Comparison of ENCODE assay signal across 21 cellular contexts in the genomic region with DNA sequence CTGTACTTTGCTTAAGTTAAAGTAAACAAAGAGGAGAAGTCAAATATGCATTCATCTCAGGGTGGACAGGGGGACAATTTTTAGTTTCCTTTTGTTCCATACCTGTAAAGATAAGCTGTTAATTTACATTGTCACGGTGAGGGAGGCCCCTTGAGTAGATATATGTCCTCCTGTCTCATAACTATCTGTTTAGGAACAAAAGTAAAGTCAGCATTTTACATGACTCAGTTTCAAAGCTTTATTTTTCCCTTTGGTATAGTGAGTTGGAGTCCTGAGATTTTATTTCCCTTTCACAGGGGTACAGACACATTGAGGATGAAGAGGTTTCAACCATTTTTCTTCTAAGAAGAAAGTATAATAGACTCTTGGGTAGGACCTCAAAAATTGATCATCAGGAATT. TPM values are rescaled to one million over a fixed set of nuclear protein-coding genes. Genes with fewer than 3 reads are reported as not detected.
DNase-seq lines count a peak whose midpoint lies in the region; ATAC-seq and TF ChIP-seq lines count a peak whose summit lies in the region.
"Had no signal": no experiment of that assay in that cellular context is flagged by ENCODE, and none has a peak within 500 bp of the region (broad histone marks: within the 10 kb centered on the region; RNA-seq: fewer than 3 reads in every experiment).

No MANE protein-coding gene starts in this region.

- no peak overlapping the region for H3K4me3 ChIP-seq in mucosa of descending colon
- H3K4me3 ChIP-seq: heart right ventricle, lower lobe of right lung, sigmoid colon had no signal

- H3K4me1 ChIP-seq in mucosa of descending colon (ENCODE audit: low read depth): no peaks in the 10 kb centered on the region
- H3K4me1 ChIP-seq: parathyroid adenoma, sigmoid colon had no signal

- no peak for DNase-seq in activated T-cell treated with anti-CD3 and anti-CD28 coated beads, Interleukin-2, amount 50 U/mL, for 72 hours
- no peak for DNase-seq in activated T-cell treated with anti-CD3 and anti-CD28 coated beads, Interleukin-2, amount 50 U/mL, for 1 hour
- no peak for DNase-seq in HFFc6
- no peak for DNase-seq in activated naive CD8-positive, alpha-beta T cell treated with anti-CD3 and anti-CD28 coated beads, Interleukin-2, amount 10 ng/mL, durations not matched to agents 7 days and 5 days
- DNase-seq in natural killer cell: no peak
- DNase-seq in NCI-H82 treated with DMSO at 0.1 percent for 48 hours (lab: John Stamatoyannopoulos, UW; ENCODE audit: unreplicated experiment): no peak
- no peak for DNase-seq in mucosa of descending colon
- DNase-seq: activated T-cell treated with anti-CD3 and anti-CD28 coated beads for 4 hours; amniotic stem cell; central memory CD4-positive, alpha-beta T cell; COR-L47; H9; heart right ventricle; lower lobe of right lung; NCI-H2029 treated with DMSO at 0.1 percent for 48 hours; NCI-H510A; sigmoid colon; stimulated activated CD4-positive, alpha-beta T cell treated with anti-CD3 and anti-CD28 coated beads, Interleukin-1b, Interleukin-23, amount 100 ng/mL, for 48 hours had no signal

- ATAC-seq in activated T-cell treated with anti-CD3 and anti-CD28 coated beads, Interleukin-2, amount 50 U/mL, for 72 hours (replicated peaks in 1 of 2): no peak
- no peak for ATAC-seq in activated naive CD8-positive, alpha-beta T cell treated with anti-CD3 and anti-CD28 coated beads, Interleukin-2, amount 10 ng/mL, durations not matched to agents 7 days and 5 days (ENCODE audit: low read depth)
- no peak for ATAC-seq in natural killer cell
- no peak for ATAC-seq in GM19035 (IDR thresholded peaks at IDR 0.05; ENCODE audit: unreplicated experiment)
- ATAC-seq in mucosa of descending colon: no peak

- intact Hi-C loops in natural killer cell (cut with micrococcal nuclease): loop anchor here (2.0 kb wide), 1 partner anchor 22 kb away; no protein-coding TSS in a partner anchor
- intact Hi-C loops in mucosa of descending colon (cut with DNase I, micrococcal nuclease): no loop called here

- no peaks in the 10 kb centered on the region for H3K36me3 ChIP-seq in mucosa of descending colon (ENCODE audit: low read depth)
- H3K36me3 ChIP-seq: heart right ventricle, lower lobe of right lung, sigmoid colon had no signal

- POLR2A ChIA-PET in activated naive CD8-positive, alpha-beta T cell treated with anti-CD3 and anti-CD28 coated beads, Interleukin-2, amount 10 ng/mL, durations not matched to agents 7 days and 5 days (lab: Charles Lee): no interaction called here

- H3K9me3 Mint-ChIP-seq in activated T-cell treated with anti-CD3 and anti-CD28 coated beads, Interleukin-2, amount 50 U/mL, for 72 hours: peaks cover 24 to 25% of the 10 kb centered on the region in 2 donors
- H3K9me3 Mint-ChIP-seq in HFFc6: peaks cover 22% of the 10 kb centered on the region
- peaks cover 29% of the 10 kb centered on the region for H3K9me3 Mint-ChIP-seq in activated naive CD8-positive, alpha-beta T cell treated with anti-CD3 and anti-CD28 coated beads, Interleukin-2, amount 10 ng/mL, durations not matched to agents 7 days and 5 days
- H3K9me3 Mint-ChIP-seq in natural killer cell: peaks cover 11 to 12% of the 10 kb centered on the region in 2 donors

- no peaks in the 10 kb centered on the region for H3K27me3 Mint-ChIP-seq in activated T-cell treated with anti-CD3 and anti-CD28 coated beads, Interleukin-2, amount 50 U/mL, for 72 hours (ENCODE audit: low read depth)
- peaks cover 1% of the 10 kb centered on the region for H3K27me3 Mint-ChIP-seq in HFFc6 (ENCODE audit: insufficient read depth)
- H3K27me3 Mint-ChIP-seq in activated naive CD8-positive, alpha-beta T cell treated with anti-CD3 and anti-CD28 coated beads, Interleukin-2, amount 10 ng/mL, durations not matched to agents 7 days and 5 days: no peaks in the 10 kb centered on the region
- no peaks in the 10 kb centered on the region for H3K27me3 Mint-ChIP-seq in natural killer cell (ENCODE audit: low read depth in 2 of 2)

- peak overlapping the region in 1 of 2 donors; percentile 46 for H3K4me3 Mint-ChIP-seq in activated T-cell treated with anti-CD3 and anti-CD28 coated beads, Interleukin-2, amount 50 U/mL, for 72 hours
- H3K4me3 Mint-ChIP-seq in HFFc6: no peak overlapping the region
- H3K4me3 Mint-ChIP-seq in activated naive CD8-positive, alpha-beta T cell treated with anti-CD3 and anti-CD28 coated beads, Interleukin-2, amount 10 ng/mL, durations not matched to agents 7 days and 5 days: no peak overlapping the region
- peak overlapping the region; percentile 43 for H3K4me3 Mint-ChIP-seq in natural killer cell
- H3K4me3 Mint-ChIP-seq: H9 had no signal

- peaks cover 14% of the 10 kb centered on the region for H3K9me3 ChIP-seq in mucosa of descending colon

- peaks cover 70% of the 10 kb centered on the region for H3K4me1 Mint-ChIP-seq in activated T-cell treated with anti-CD3 and anti-CD28 coated beads, Interleukin-2, amount 50 U/mL, for 72 hours (ENCODE audit: low read depth)
- H3K4me1 Mint-ChIP-seq in HFFc6 (ENCODE audit: low read depth) (peaks cover 58% of the 10 kb centered on the region), natural killer cell (peaks cover 55 to 60% of the 10 kb centered on the region in 2 donors)
- H3K4me1 Mint-ChIP-seq in activated naive CD8-positive, alpha-beta T cell treated with anti-CD3 and anti-CD28 coated beads, Interleukin-2, amount 10 ng/mL, durations not matched to agents 7 days and 5 days: peaks cover 35% of the 10 kb centered on the region
- H3K4me1 Mint-ChIP-seq: H9 had no signal

- H3K27ac Mint-ChIP-seq in activated T-cell treated with anti-CD3 and anti-CD28 coated beads, Interleukin-2, amount 50 U/mL, for 72 hours: peak overlapping the region; percentile 58
- H3K27ac Mint-ChIP-seq in HFFc6 (peak overlapping the region; percentile 87), natural killer cell (peak overlapping the region; percentile 88 to 96)
- H3K27ac Mint-ChIP-seq in activated naive CD8-positive, alpha-beta T cell treated with anti-CD3 and anti-CD28 coated beads, Interleukin-2, amount 10 ng/mL, durations not matched to agents 7 days and 5 days: peak overlapping the region; percentile 52
- H3K27ac Mint-ChIP-seq: H9 had no signal

- H3K36me3 Mint-ChIP-seq in activated T-cell treated with anti-CD3 and anti-CD28 coated beads, Interleukin-2, amount 50 U/mL, for 72 hours (ENCODE audit: insufficient read depth in 2 of 2): peaks cover 32 to 64% of the 10 kb centered on the region in 2 donors
- H3K36me3 Mint-ChIP-seq in HFFc6 (ENCODE audit: low read depth) (peaks cover 13% of the 10 kb centered on the region), natural killer cell (peaks cover 22% of the 10 kb centered on the region)
- H3K36me3 Mint-ChIP-seq in activated naive CD8-positive, alpha-beta T cell treated with anti-CD3 and anti-CD28 coated beads, Interleukin-2, amount 10 ng/mL, durations not matched to agents 7 days and 5 days: peaks cover 32% of the 10 kb centered on the region

- no peak for TF ChIP-seq CTCF in HFFc6 (IDR thresholded peaks at IDR 0.05)
- TF ChIP-seq CTCF in natural killer cell (IDR thresholded peaks at IDR 0.05): no peak
- TF ChIP-seq CTCF in mucosa of descending colon (IDR thresholded peaks at IDR 0.05): no peak

RNA-seq across cellular contexts. Expression of a gene that starts 50.1 kb away (rescaled TPM):
- 10 to 100 TPM; 86.5 to 95.5 TPM for total RNA-seq in activated T-cell treated with anti-CD3 and anti-CD28 coated beads, Interleukin-2, amount 50 U/mL, for 72 hours
- total RNA-seq in HFFc6 (2021; fragmentation: NEBNext Ultra II Directional; extraction: Animal tissue kit (Norgen Biotek cat#: 25700)): not detected
- 100 to 1,000 TPM; 105 to 112 TPM for total RNA-seq in activated naive CD8-positive, alpha-beta T cell treated with anti-CD3 and anti-CD28 coated beads, Interleukin-2, amount 10 ng/mL, durations not matched to agents 7 days and 5 days
- total RNA-seq in natural killer cell: 10 to 100 TPM; 39.9 to 59.6 (median 53.5) TPM
- 1 to 10 TPM in 2 of 3 donors, under 1 TPM in 1; 0.75 to 2.7 (median 1.7) TPM for total RNA-seq in mucosa of descending colon
- total RNA-seq: fibroblast of lung, H9 had no signal

Comparison
In these comparisons a context has a peak if more than half of its experiments do, and no peak if none do; other contexts are left out.
1. RNA of a gene that starts 50.1 kb away (total RNA-seq): 105 to 112 TPM in activated naive CD8-positive, alpha-beta T cell treated with anti-CD3 and anti-CD28 coated beads, Interleukin-2, amount 10 ng/mL, durations not matched to agents 7 days and 5 days, 86.5 to 95.5 TPM in activated T-cell treated with anti-CD3 and anti-CD28 coated beads, Interleukin-2, amount 50 U/mL, for 72 hours and 39.9 to 59.6 TPM in natural killer cell; 0.75 to 2.7 TPM in mucosa of descending colon and not detected in HFFc6; every median in the first group is over 10 times any median in the second.
2. Peak in every context shown above with its lines, with median percentiles within 50 percentile points of each other: H3K27ac Mint-ChIP-seq.